In the genomic region with DNA sequence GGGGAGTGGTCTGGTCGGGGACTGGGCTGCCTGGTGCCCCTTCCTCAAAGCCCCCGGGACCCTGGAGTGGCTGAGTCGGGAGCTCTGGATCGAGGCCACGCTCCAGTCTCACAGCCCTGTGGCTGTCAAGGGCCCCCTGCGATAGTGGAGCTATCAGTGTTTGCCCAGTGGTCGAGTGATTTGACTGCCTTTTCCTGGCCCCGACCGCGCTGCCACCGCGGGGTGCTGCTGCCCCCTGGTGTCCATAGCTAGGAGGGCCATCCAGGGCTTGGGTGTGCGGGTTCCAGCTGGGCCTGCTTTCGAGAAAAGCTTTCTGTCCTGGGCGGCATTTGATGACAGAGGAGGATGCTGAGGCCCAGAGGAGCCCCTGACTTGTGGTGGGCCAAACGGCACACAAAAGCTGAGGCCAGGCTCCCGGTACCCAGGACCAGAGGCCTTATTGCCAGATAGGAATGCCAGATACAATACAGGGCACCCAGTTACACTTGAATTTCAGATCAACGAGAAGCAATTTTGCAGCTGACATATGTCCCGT, we compare ENCODE assay signal across 1 cellular context.
TF ChIP-seq lines count a peak whose summit lies in the region.

No MANE protein-coding gene starts in this region.

TF ChIP-seq in H1, 55 proteins besides CTCF, POLR2A, EP300 and RAD21 (continued from another document):
- TF ChIP-seq RNF2 (IDR thresholded peaks at IDR 0.05; ENCODE audit: borderline replicate concordance, low read depth, low read length, missing control alignments, poor library complexity, severe bottlenecking): no peak
- no peak for TF ChIP-seq MAFK (IDR thresholded peaks at IDR 0.05; ENCODE audit: low read depth, low read length)
- no peak for TF ChIP-seq BACH1 (IDR thresholded peaks at IDR 0.05; ENCODE audit: low read length)
- TF ChIP-seq CHD1 (IDR thresholded peaks at IDR 0.05; ENCODE audit: low read depth, low read length): no peak
- TF ChIP-seq SIRT6 (IDR thresholded peaks at IDR 0.05; ENCODE audit: low read length): no peak
- no peak for TF ChIP-seq SAP30 (IDR thresholded peaks at IDR 0.05; ENCODE audit: insufficient read depth, insufficient replicate concordance, low read length)
- TF ChIP-seq HDAC6 (IDR thresholded peaks at IDR 0.05; ENCODE audit: low read depth, low read length): no peak
- TF ChIP-seq NANOG (IDR thresholded peaks at IDR 0.05; ENCODE audit: insufficient read depth, low read depth, low read length, poor library complexity, severe bottlenecking): no peak
- peak; percentile 50 for TF ChIP-seq E2F6 (IDR thresholded peaks at IDR 0.05)
- no peak for TF ChIP-seq BRCA1 (IDR thresholded peaks at IDR 0.05; ENCODE audit: low read depth, low read length)
- TF ChIP-seq PHF8 (conservative IDR thresholded peaks at IDR 0.05; ENCODE audit: low read depth, low read length): no peak
- no peak for TF ChIP-seq RXRA (IDR thresholded peaks at IDR 0.05; ENCODE audit: insufficient read depth, low read depth, low read length)
- TF ChIP-seq ATF2 (IDR thresholded peaks at IDR 0.05; ENCODE audit: low read length): no peak
- TF ChIP-seq BCL11A (IDR thresholded peaks at IDR 0.05; ENCODE audit: low read depth in 2 of 2, low read length in 2 of 2): no peak
- no peak for TF ChIP-seq JUN (IDR thresholded peaks at IDR 0.05; ENCODE audit: low read depth, low read length)
- TF ChIP-seq KDM4A (IDR thresholded peaks at IDR 0.05; ENCODE audit: low read depth, low read length, severe bottlenecking): no peak
- TF ChIP-seq CHD7 (IDR thresholded peaks at IDR 0.05; ENCODE audit: insufficient replicate concordance, low read length): no peak
- no peak for TF ChIP-seq RFX5 (IDR thresholded peaks at IDR 0.05; ENCODE audit: borderline replicate concordance, low read depth, low read length)
- no peak for TF ChIP-seq CBX5 (IDR thresholded peaks at IDR 0.05; ENCODE audit: low read depth, low read length)
- no peak for TF ChIP-seq SP4 (IDR thresholded peaks at IDR 0.05; ENCODE audit: low read length)
- TF ChIP-seq CREB1 (IDR thresholded peaks at IDR 0.05): peak; percentile 35; the same call in 1 of the 2 replicates
- 0 out of 4 replicates have a peak, but pooled peaks of 1 of the 2 experiments have one; percentile 48 for TF ChIP-seq SIN3A (conservative IDR thresholded peaks at IDR 0.05 in 1 of 2, IDR thresholded peaks at IDR 0.05 in 1 of 2; ENCODE audit: low read depth in 1 of 2, low read length in 2 of 2)
- no peak for TF ChIP-seq FOSL1 (IDR thresholded peaks at IDR 0.05; ENCODE audit: insufficient read depth, low read depth, low read length)
- TF ChIP-seq EGR1 (IDR thresholded peaks at IDR 0.05; ENCODE audit: borderline replicate concordance, low read depth, low read length): no peak
- TF ChIP-seq SUZ12 (IDR thresholded peaks at IDR 0.05; ENCODE audit: low read length): no peak
- TF ChIP-seq KDM1A (IDR thresholded peaks at IDR 0.05; ENCODE audit: borderline replicate concordance, low read length): no peak
- TF ChIP-seq USF2 (IDR thresholded peaks at IDR 0.05; ENCODE audit: low read length): no peak
- no peak for TF ChIP-seq TCF12 (IDR thresholded peaks at IDR 0.05; ENCODE audit: low read depth, low read length)
- TF ChIP-seq TBP (IDR thresholded peaks at IDR 0.05; ENCODE audit: low read depth, low read length): no peak
- TF ChIP-seq ASH2L (IDR thresholded peaks at IDR 0.05; ENCODE audit: low read length): no peak
- TF ChIP-seq TEAD4 (IDR thresholded peaks at IDR 0.05; ENCODE audit: low read depth, low read length): no peak
- no peak for TF ChIP-seq SP2 (IDR thresholded peaks at IDR 0.05; ENCODE audit: low read length)
- no peak for TF ChIP-seq TAF1 (IDR thresholded peaks at IDR 0.05; ENCODE audit: low read depth, low read length)
- TF ChIP-seq GTF2F1 (IDR thresholded peaks at IDR 0.05; ENCODE audit: borderline replicate concordance, low read depth, low read length): no peak
- TF ChIP-seq, protein P1, sequence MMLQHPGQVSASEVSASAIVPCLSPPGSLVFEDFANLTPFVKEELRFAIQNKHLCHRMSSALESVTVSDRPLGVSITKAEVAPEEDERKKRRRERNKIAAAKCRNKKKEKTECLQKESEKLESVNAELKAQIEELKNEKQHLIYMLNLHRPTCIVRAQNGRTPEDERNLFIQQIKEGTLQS (IDR thresholded peaks at IDR 0.05; ENCODE audit: insufficient read depth, low read depth, low read length): no peak
- no peak for TF ChIP-seq POU5F1 (IDR thresholded peaks at IDR 0.05; ENCODE audit: low read depth, low read length)
- TF ChIP-seq ZNF274 (IDR thresholded peaks at IDR 0.05; ENCODE audit: borderline replicate concordance, extremely low read depth, low read length): no peak
- no peak for TF ChIP-seq SP1 (IDR thresholded peaks at IDR 0.05; ENCODE audit: low read depth, low read length)
- TF ChIP-seq YY1 (IDR thresholded peaks at IDR 0.05; ENCODE audit: low read depth, low read length): 0 out of 2 replicates have a peak, but pooled peaks have one; percentile 41
- no peak for TF ChIP-seq NRF1 (IDR thresholded peaks at IDR 0.05; ENCODE audit: low read depth, low read length)
- TF ChIP-seq HDAC2 (IDR thresholded peaks at IDR 0.05; ENCODE audit: borderline replicate concordance in 1 of 2, low read depth in 2 of 2, low read length in 2 of 2): no peak
- no peak for TF ChIP-seq CBX8 (IDR thresholded peaks at IDR 0.05; ENCODE audit: borderline replicate concordance, low read depth, low read length)
- TF ChIP-seq RBBP5 (IDR thresholded peaks at IDR 0.05; ENCODE audit: borderline replicate concordance, low read depth, low read length): no peak
- no peak for TF ChIP-seq TAF7 (optimal IDR thresholded peaks at IDR 0.05; ENCODE audit: borderline replicate concordance, low read depth, low read length)
- TF ChIP-seq JUND (IDR thresholded peaks at IDR 0.05; ENCODE audit: low read length): no peak
